8 cellular contexts compared by ENCODE assay signal in the genomic region with DNA sequence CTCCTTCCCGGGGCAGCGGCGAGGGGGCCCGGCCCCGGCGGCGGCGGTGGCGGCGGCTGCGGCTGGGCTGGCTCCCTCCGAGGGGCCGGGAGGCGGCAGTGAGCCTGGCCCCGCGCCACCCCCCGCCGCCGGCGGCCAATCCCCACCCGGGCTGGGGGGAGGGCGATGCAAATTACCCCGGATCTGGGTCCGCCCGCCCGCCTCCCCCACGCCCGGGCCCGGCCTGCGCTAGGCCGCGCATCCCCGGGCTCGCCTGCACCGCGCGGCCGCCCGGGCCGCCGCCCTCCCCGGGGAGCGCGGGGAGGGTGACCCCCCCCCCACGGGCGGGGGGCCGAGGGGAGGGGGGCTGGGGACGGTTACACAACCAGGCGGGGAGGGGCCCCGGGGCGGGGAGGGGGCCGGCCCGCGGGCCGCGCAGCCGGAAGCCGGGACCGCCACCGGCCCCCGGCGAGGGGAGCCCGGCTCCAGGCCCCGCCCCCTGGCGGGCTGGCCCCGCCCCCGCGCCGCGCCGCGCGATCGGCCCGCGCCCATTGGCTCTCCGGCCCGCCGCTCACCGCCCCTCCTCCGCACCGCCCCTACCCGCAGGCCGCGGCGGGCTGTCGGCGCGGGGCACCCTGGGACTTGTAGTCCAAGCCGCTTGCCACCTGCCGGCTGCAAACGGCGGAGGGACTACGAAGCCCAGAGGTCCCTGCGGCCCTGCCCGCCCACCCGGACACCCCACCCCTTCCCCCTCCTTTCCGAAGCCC. TPM values are rescaled to one million over a fixed set of nuclear protein-coding genes. Genes with fewer than 3 reads are reported as not detected.
A peak's percentile ranks its signal among the peaks of the same experiment; 100 is the strongest.
DNase-seq lines count a peak whose midpoint lies in the region; ATAC-seq, FAIRE-seq and TF ChIP-seq lines count a peak whose summit lies in the region.

No MANE protein-coding gene starts in this region.

- H4K20me1 ChIP-seq in HepG2 (ENCODE audit: insufficient read depth, low read length), result peaks cover 37% of the 10 kb centered on the region

- no peaks in the 10 kb centered on the region for H3K9me3 Mint-ChIP-seq in activated CD4-positive, alpha-beta T cell treated with anti-CD3 and anti-CD28 coated beads, Interleukin-2, amount 10 ng/mL, durations not matched to agents 7 days and 5 days

- H3K4me2 ChIP-seq in HepG2 (ENCODE audit: low read depth, low read length), result no peak overlapping the region

- no TSS peak for BruUV-seq in HepG2 (replicated peaks; lab: Mats Ljungman, UMichigan)

- no peaks in the 10 kb centered on the region for H3K27me3 Mint-ChIP-seq in activated CD4-positive, alpha-beta T cell treated with anti-CD3 and anti-CD28 coated beads, Interleukin-2, amount 10 ng/mL, durations not matched to agents 7 days and 5 days

- DNase-seq in C1 segment of cervical spinal cord (lab: John Stamatoyannopoulos, UW) (peak; percentile 54 to 98 (median 90)), NCI-H526 (lab: John Stamatoyannopoulos, UW) (peak; percentile 68 to 94), colonic mucosa (peak; percentile 94), HepG2 (ENCODE audit: low spot score) (peak; percentile 90)
- peak; percentile 95 for DNase-seq in activated CD4-positive, alpha-beta T cell treated with anti-CD3 and anti-CD28 coated beads, Interleukin-2, amount 10 ng/mL, durations not matched to agents 7 days and 5 days
- DNase-seq in stimulated activated CD4-positive, alpha-beta T cell treated with anti-CD3 and anti-CD28 coated beads, Interleukin-4, amount 100 ng/mL, for 4 hours, result peak; percentile 96 to 97

- peak overlapping the region; percentile 96 for H3K27ac ChIP-seq in colonic mucosa
- no peak overlapping the region for H3K27ac ChIP-seq in HepG2 (ENCODE audit: extremely low read length, insufficient read depth, low read length)

- H3K4me1 ChIP-seq in colonic mucosa (peaks cover 29% of the 10 kb centered on the region), HepG2 (ENCODE audit: insufficient read depth, low read length) (peaks cover 50% of the 10 kb centered on the region)

- peaks cover 41% of the 10 kb centered on the region for H3K79me2 ChIP-seq in HepG2 (ENCODE audit: insufficient read depth, low read length)

- peaks cover 4% of the 10 kb centered on the region for H3K36me3 Mint-ChIP-seq in activated CD4-positive, alpha-beta T cell treated with anti-CD3 and anti-CD28 coated beads, Interleukin-2, amount 10 ng/mL, durations not matched to agents 7 days and 5 days (ENCODE audit: low read depth)

- H3K27ac Mint-ChIP-seq in activated CD4-positive, alpha-beta T cell treated with anti-CD3 and anti-CD28 coated beads, Interleukin-2, amount 10 ng/mL, durations not matched to agents 7 days and 5 days, result peak overlapping the region; percentile 77

- no peak for TF ChIP-seq RAD21 in HepG2 (CRISPR knock-in tag; IDR thresholded peaks at IDR 0.05)

- POLR2A ChIA-PET in activated CD4-positive, alpha-beta T cell treated with anti-CD3 and anti-CD28 coated beads, Interleukin-2, amount 10 ng/mL, durations not matched to agents 7 days and 5 days (lab: Charles Lee), result no interaction called here
- POLR2A ChIA-PET in HepG2 (lab: Yijun Ruan, JAX), result interaction anchor here (0.8 to 2.1 kb wide), 8 partner anchors 12 to 88 kb away, joined by 3 to 16 read pairs (median 6); partner anchors contain the start of genes CREB3L3 and EEF2

- TF ChIP-seq EP300 in HepG2 (IDR thresholded peaks at IDR 0.05; ENCODE audit: low read depth in 2 of 2, low read length in 2 of 2) (no peak), HepG2 (CRISPR knock-in tag; IDR thresholded peaks at IDR 0.05; ENCODE audit: borderline replicate concordance) (no peak)

- ATAC-seq in GM19351 (IDR thresholded peaks at IDR 0.05; ENCODE audit: unreplicated experiment) (peak; percentile 63), HG03460 (IDR thresholded peaks at IDR 0.05; ENCODE audit: unreplicated experiment) (peak; percentile 68), HepG2 (peak; percentile 59)

- peak overlapping the region; percentile 63 for H3K4me3 Mint-ChIP-seq in activated CD4-positive, alpha-beta T cell treated with anti-CD3 and anti-CD28 coated beads, Interleukin-2, amount 10 ng/mL, durations not matched to agents 7 days and 5 days

- H3K9me3 ChIP-seq in colonic mucosa (no peaks in the 10 kb centered on the region), HepG2 (ENCODE audit: low read length) (no peaks in the 10 kb centered on the region)

- peak; percentile 4 for FAIRE-seq in HepG2 (lab: Jason Lieb, UNC)

- TF ChIP-seq CTCF in colonic mucosa (IDR thresholded peaks at IDR 0.05) (no peak), HepG2 (CRISPR knock-in tag; IDR thresholded peaks at IDR 0.05) (no peak)

- CTCF ChIA-PET in activated CD4-positive, alpha-beta T cell treated with anti-CD3 and anti-CD28 coated beads, Interleukin-2, amount 10 ng/mL, durations not matched to agents 7 days and 5 days (lab: Charles Lee), result no interaction called here
- CTCF ChIA-PET in HepG2 (lab: Yijun Ruan, JAX; ENCODE audit: low intra/inter-chr PET ratio, low total read pairs), result no interaction called here

- H3K9ac ChIP-seq in colonic mucosa (ENCODE audit: low read depth in 2 of 2, low read length in 2 of 2) (peak overlapping the region in 1 of 2 donors; percentile 95), HepG2 (ENCODE audit: insufficient read depth, low read depth, low read length) (peak overlapping the region; percentile 46; the same call in 1 of the 2 replicates)

- H2AFZ ChIP-seq in HepG2 (ENCODE audit: low read length), result no peak overlapping the region

- 8% methylated on average over 2 of the region's 98 CpGs for WGBS in HepG2 (ENCODE audit: low lambda C conversion rate)

- H3K27me3 ChIP-seq in colonic mucosa (no peaks in the 10 kb centered on the region), HepG2 (ENCODE audit: control insufficient read depth in 1 of 2, insufficient read depth in 2 of 2, low read length in 2 of 2) (no peaks in the 10 kb centered on the region)

- peaks cover 28% of the 10 kb centered on the region for H3K4me1 Mint-ChIP-seq in activated CD4-positive, alpha-beta T cell treated with anti-CD3 and anti-CD28 coated beads, Interleukin-2, amount 10 ng/mL, durations not matched to agents 7 days and 5 days

- H3K4me3 ChIP-seq in colonic mucosa (peak overlapping the region; percentile 81), HepG2 (replicated peaks in 1 of 3; ENCODE audit: insufficient read depth in 1 of 3, low read depth in 2 of 3, low read length in 3 of 3) (peak overlapping the region in 2 of 3 experiments; percentile 84 to 94; a peak in 3 of 6 replicates)

- no peaks in the 10 kb centered on the region for H3K36me3 ChIP-seq in colonic mucosa
- peaks cover 5 to 15% of the 10 kb centered on the region in 2 experiments for H3K36me3 ChIP-seq in HepG2 (replicated peaks in 1 of 2; ENCODE audit: control insufficient read depth in 1 of 2, insufficient read depth in 2 of 2, low read length in 2 of 2)

- intact Hi-C loops in colonic mucosa (cut with DNase I), result no loop called here
- intact Hi-C loops in HepG2 (cut with micrococcal nuclease; ENCODE audit: unreplicated experiment), result loop anchor here (5.0 kb wide), 1 partner anchor 587 kb away; no protein-coding TSS in a partner anchor

- in situ Hi-C loops in HepG2 (cut with HindIII; ENCODE audit: extremely low pct_ligation_motif_present, low pct_unique_long_range_greater_than_20kb), result no loop called here

- TF ChIP-seq POLR2A in HepG2 (IDR thresholded peaks at IDR 0.05; ENCODE audit: insufficient read depth in 1 of 2, low read depth in 2 of 2, low read length in 2 of 2), result peak in 1 of 2 experiments; percentile 11; a peak in 1 of 4 replicates

RNA-seq across cellular contexts. Expression of gene ZBTB7A, which starts 1.1 kb away (rescaled TPM):
- total RNA-seq in activated CD4-positive, alpha-beta T cell treated with anti-CD3 and anti-CD28 coated beads, Interleukin-2, amount 10 ng/mL, durations not matched to agents 7 days and 5 days, result 10 to 100 TPM; 39.4 to 47.5 TPM
- total RNA-seq in colonic mucosa, result 100 to 1,000 TPM; 110 to 123 TPM
- total RNA-seq in HepG2 (2016; rRNA removed; fragmentation: Illumina TruSeq; extraction: Trizol), result 3.5 and 3.6 TPM in 2 replicates
- total RNA-seq in HepG2 (2016; cell fraction: cytosol; rRNA removed; fragmentation: Illumina TruSeq; extraction: Trizol; ENCODE audit: low read depth), result 1.8 TPM in 2 replicates
- total RNA-seq in HepG2 (2016; cell fraction: insoluble cytoplasmic fraction; rRNA removed; fragmentation: Illumina TruSeq; extraction: Trizol), result 2.7 and 3.2 TPM in 2 replicates
- 3.7 and 4.3 TPM in 2 replicates for total RNA-seq in HepG2 (2016; cell fraction: membrane; rRNA removed; fragmentation: Illumina TruSeq; extraction: Trizol)
- total RNA-seq in HepG2 (2016; cell fraction: nucleus; rRNA removed; fragmentation: Illumina TruSeq; extraction: Trizol), result 3.0 and 3.1 TPM in 2 replicates
- 4.0 and 5.5 TPM in 2 replicates for polyA plus RNA-seq in HepG2 (2011; rRNA removed)
- 2.9 and 4.8 TPM in 2 replicates for polyA plus RNA-seq in HepG2 (2011; cell fraction: cytosol; rRNA removed)
- 23.5 and 34.3 TPM in 2 replicates for polyA plus RNA-seq in HepG2 (2011; cell fraction: nucleus; rRNA removed)
- 4.7 and 6.0 TPM in 2 replicates for polyA plus RNA-seq in HepG2 (2012)
- 0.96 and 1.2 TPM in 2 replicates for polyA plus RNA-seq in HepG2 (2016; cell fraction: cytosol; fragmentation: Illumina TruSeq; extraction: Trizol; ENCODE audit: low read depth)
- 4.5 and 4.8 TPM in 2 replicates for polyA plus RNA-seq in HepG2 (2016; cell fraction: insoluble cytoplasmic fraction; fragmentation: Illumina TruSeq; extraction: Trizol; ENCODE audit: low read depth)
- 2.7 and 3.0 TPM in 2 replicates for polyA plus RNA-seq in HepG2 (2016; cell fraction: membrane; fragmentation: Illumina TruSeq; extraction: Trizol; ENCODE audit: low read depth)
- 9.7 and 9.9 TPM in 2 replicates for polyA plus RNA-seq in HepG2 (2016; cell fraction: nucleus; fragmentation: Illumina TruSeq; extraction: Trizol; ENCODE audit: insufficient read depth, low read depth)
- 4.3 and 12.1 TPM in 2 replicates for polyA minus RNA-seq in HepG2 (2011; rRNA and poly(A)+ RNA removed; ENCODE audit: low replicate concordance)
- 9.4 and 10.5 TPM in 2 replicates for polyA minus RNA-seq in HepG2 (2011; cell fraction: cytosol; rRNA and poly(A)+ RNA removed)
- polyA minus RNA-seq in HepG2 (2011; cell fraction: nucleus; rRNA and poly(A)+ RNA removed), result 5.0 and 5.4 TPM in 2 replicates

RNA-seq across cellular contexts. Expression of gene PIAS4, which starts 58.1 kb away (rescaled TPM):
- 10 to 100 TPM; 33.3 to 40.4 TPM for total RNA-seq in activated CD4-positive, alpha-beta T cell treated with anti-CD3 and anti-CD28 coated beads, Interleukin-2, amount 10 ng/mL, durations not matched to agents 7 days and 5 days
- total RNA-seq in colonic mucosa (10 to 100 TPM; 29.9 to 31.5 TPM), HepG2 (2016; rRNA removed; fragmentation: Illumina TruSeq; extraction: Trizol) (20.1 and 22.4 TPM in 2 replicates)
- total RNA-seq in HepG2 (2016; cell fraction: cytosol; rRNA removed; fragmentation: Illumina TruSeq; extraction: Trizol; ENCODE audit: low read depth), result 4.3 and 5.1 TPM in 2 replicates
- total RNA-seq in HepG2 (2016; cell fraction: insoluble cytoplasmic fraction; rRNA removed; fragmentation: Illumina TruSeq; extraction: Trizol), result 16.7 and 23.3 TPM in 2 replicates
- 9.8 and 11.2 TPM in 2 replicates for total RNA-seq in HepG2 (2016; cell fraction: membrane; rRNA removed; fragmentation: Illumina TruSeq; extraction: Trizol)
- total RNA-seq in HepG2 (2016; cell fraction: nucleus; rRNA removed; fragmentation: Illumina TruSeq; extraction: Trizol), result 9.7 and 15.2 TPM in 2 replicates
- polyA plus RNA-seq in HepG2 (2011; rRNA removed), result 8.7 and 9.0 TPM in 2 replicates
- 11.2 and 43.1 TPM in 2 replicates for polyA plus RNA-seq in HepG2 (2011; cell fraction: cytosol; rRNA removed)
- 22.4 and 27.4 TPM in 2 replicates for polyA plus RNA-seq in HepG2 (2011; cell fraction: nucleus; rRNA removed)
- 19.1 and 20.7 TPM in 2 replicates for polyA plus RNA-seq in HepG2 (2012)
- 3.3 and 3.5 TPM in 2 replicates for polyA plus RNA-seq in HepG2 (2016; cell fraction: cytosol; fragmentation: Illumina TruSeq; extraction: Trizol; ENCODE audit: low read depth)
- 18.2 and 33.3 TPM in 2 replicates for polyA plus RNA-seq in HepG2 (2016; cell fraction: insoluble cytoplasmic fraction; fragmentation: Illumina TruSeq; extraction: Trizol; ENCODE audit: low read depth)
- 5.6 and 5.9 TPM in 2 replicates for polyA plus RNA-seq in HepG2 (2016; cell fraction: membrane; fragmentation: Illumina TruSeq; extraction: Trizol; ENCODE audit: low read depth)
- polyA plus RNA-seq in HepG2 (2016; cell fraction: nucleus; fragmentation: Illumina TruSeq; extraction: Trizol; ENCODE audit: insufficient read depth, low read depth), result 36.3 and 39.1 TPM in 2 replicates
- polyA minus RNA-seq in HepG2 (2011; rRNA and poly(A)+ RNA removed; ENCODE audit: low replicate concordance), result 12.2 and 13.9 TPM in 2 replicates
- polyA minus RNA-seq in HepG2 (2011; cell fraction: cytosol; rRNA and poly(A)+ RNA removed), result 5.1 and 7.7 TPM in 2 replicates
- 14.5 and 15.1 TPM in 2 replicates for polyA minus RNA-seq in HepG2 (2011; cell fraction: nucleus; rRNA and poly(A)+ RNA removed)

RNA-seq across cellular contexts. Expression of gene MAP2K2, which starts 58.3 kb away (rescaled TPM):
- total RNA-seq in activated CD4-positive, alpha-beta T cell treated with anti-CD3 and anti-CD28 coated beads, Interleukin-2, amount 10 ng/mL, durations not matched to agents 7 days and 5 days, result 100 to 1,000 TPM; 175 to 202 TPM
- total RNA-seq in colonic mucosa, result 100 to 1,000 TPM; 211 to 260 TPM
- 72.2 and 80.9 TPM in 2 replicates for total RNA-seq in HepG2 (2016; rRNA removed; fragmentation: Illumina TruSeq; extraction: Trizol)
- total RNA-seq in HepG2 (2016; cell fraction: cytosol; rRNA removed; fragmentation: Illumina TruSeq; extraction: Trizol; ENCODE audit: low read depth), result 141 and 153 TPM in 2 replicates
- total RNA-seq in HepG2 (2016; cell fraction: insoluble cytoplasmic fraction; rRNA removed; fragmentation: Illumina TruSeq; extraction: Trizol), result 63.3 and 84.3 TPM in 2 replicates
- 168 and 190 TPM in 2 replicates for total RNA-seq in HepG2 (2016; cell fraction: membrane; rRNA removed; fragmentation: Illumina TruSeq; extraction: Trizol)
- 40.1 and 53.8 TPM in 2 replicates for total RNA-seq in HepG2 (2016; cell fraction: nucleus; rRNA removed; fragmentation: Illumina TruSeq; extraction: Trizol)
- polyA plus RNA-seq in HepG2 (2011; rRNA removed), result 70.3 and 88.1 TPM in 2 replicates
- polyA plus RNA-seq in HepG2 (2011; cell fraction: cytosol; rRNA removed), result 63.3 and 103 TPM in 2 replicates
- polyA plus RNA-seq in HepG2 (2011; cell fraction: nucleus; rRNA removed), result 96.2 and 101 TPM in 2 replicates
- 73.5 and 112 TPM in 2 replicates for polyA plus RNA-seq in HepG2 (2012)
- polyA plus RNA-seq in HepG2 (2016; cell fraction: cytosol; fragmentation: Illumina TruSeq; extraction: Trizol; ENCODE audit: low read depth), result 205 and 223 TPM in 2 replicates
- 99.4 and 124 TPM in 2 replicates for polyA plus RNA-seq in HepG2 (2016; cell fraction: insoluble cytoplasmic fraction; fragmentation: Illumina TruSeq; extraction: Trizol; ENCODE audit: low read depth)
- 271 and 285 TPM in 2 replicates for polyA plus RNA-seq in HepG2 (2016; cell fraction: membrane; fragmentation: Illumina TruSeq; extraction: Trizol; ENCODE audit: low read depth)
- polyA plus RNA-seq in HepG2 (2016; cell fraction: nucleus; fragmentation: Illumina TruSeq; extraction: Trizol; ENCODE audit: insufficient read depth, low read depth), result 113 and 116 TPM in 2 replicates
- 82.8 and 120 TPM in 2 replicates for polyA minus RNA-seq in HepG2 (2011; rRNA and poly(A)+ RNA removed; ENCODE audit: low replicate concordance)
- polyA minus RNA-seq in HepG2 (2011; cell fraction: cytosol; rRNA and poly(A)+ RNA removed), result 55.4 and 61.2 TPM in 2 replicates
- 25.8 and 27.8 TPM in 2 replicates for polyA minus RNA-seq in HepG2 (2011; cell fraction: nucleus; rRNA and poly(A)+ RNA removed)
